In genomic region chr2:38740851-38741541, GRCh38 we compare ENCODE assay signal across 8 cellular contexts. TPM values are rescaled to one million over a fixed set of nuclear protein-coding genes. Genes with fewer than 3 reads are reported as not detected.
A peak's percentile ranks its signal among the peaks of the same experiment; 100 is the strongest.
DNase-seq lines count a peak whose midpoint lies in the region; ATAC-seq and TF ChIP-seq lines count a peak whose summit lies in the region.

No MANE protein-coding gene starts in this region.

- ATAC-seq in right lobe of liver (peak; percentile 55 to 71 (median 66)), upper lobe of right lung (peak; percentile 32), HG03439 (IDR thresholded peaks at IDR 0.05; ENCODE audit: unreplicated experiment) (no peak)
- no peak for ATAC-seq in activated CD4-positive, CD25-positive, alpha-beta regulatory T cell treated with anti-CD3 and anti-CD28 coated beads, Interleukin-2, amount 50 U/mL, for 24 hours

- H3K9me2 ChIP-seq in OCI-LY7 (ENCODE audit: insufficient read depth, low read length): no peaks in the 10 kb centered on the region

- H3K27me3 ChIP-seq in right lobe of liver (no peaks in the 10 kb centered on the region), upper lobe of right lung (no peaks in the 10 kb centered on the region)

- H3K36me3 ChIP-seq in OCI-LY7 (ENCODE audit: insufficient read depth, low read length) (peaks cover 94% of the 10 kb centered on the region), right lobe of liver (peaks cover 0 to 36% (median 17%) of the 10 kb centered on the region in 4 donors), upper lobe of right lung (peaks cover 40% of the 10 kb centered on the region)

- no peak for TF ChIP-seq POLR2A in right lobe of liver (IDR thresholded peaks at IDR 0.05)

- H2AFZ ChIP-seq in OCI-LY7 (ENCODE audit: low read length): no peak overlapping the region

- H3K4me1 ChIP-seq in OCI-LY7 (ENCODE audit: insufficient read depth, low read length, poor library complexity, severe bottlenecking) (peaks cover 7% of the 10 kb centered on the region), right lobe of liver (peaks cover 0 to 55% (median 11%) of the 10 kb centered on the region in 4 donors), upper lobe of right lung (peaks cover 31% of the 10 kb centered on the region)

- peaks cover 14% of the 10 kb centered on the region for H4K20me1 ChIP-seq in OCI-LY7 (ENCODE audit: insufficient read depth, low read length)

- H3K27ac ChIP-seq in OCI-LY7 (ENCODE audit: low read depth, low read length, poor library complexity, severe bottlenecking): peak overlapping the region; percentile 5
- peak overlapping the region in 1 of 3 donors; percentile 1 for H3K27ac ChIP-seq in right lobe of liver
- H3K27ac ChIP-seq in upper lobe of right lung: peak overlapping the region; percentile 21

- H3K4me2 ChIP-seq in OCI-LY7 (ENCODE audit: low read length): no peak overlapping the region

- intact Hi-C loops in OCI-LY7 (cut with micrococcal nuclease; ENCODE audit: unreplicated experiment) (loop anchor here (5.0 to 10.0 kb wide), 3 partner anchors 159 to 426 kb away; no protein-coding TSS in a partner anchor), right lobe of liver (cut with DNase I) (no loop called here), upper lobe of right lung (cut with DNase I) (no loop called here)

- DNase-seq in AG08396 (ENCODE audit: low spot score) (peak; percentile 32), GM13976 (ENCODE audit: low spot score) (no peak), OCI-LY7 (ENCODE audit: low spot score) (peak; percentile 55), right lobe of liver (no peak), upper lobe of right lung (no peak)
- DNase-seq in central memory CD4-positive, alpha-beta T cell: peak; percentile 55

- BruUV-seq in OCI-LY7 (replicated peaks; lab: Mats Ljungman, UMichigan): no TSS peak

- in situ Hi-C loops in GM13976 (cut with MboI; ENCODE audit: low sequenced_read_pairs, unreplicated experiment): loop anchor here (10.0 to 25.0 kb wide), 2 partner anchors 156 to 429 kb away; no protein-coding TSS in a partner anchor

- H3K9me3 ChIP-seq in OCI-LY7 (ENCODE audit: low read length): peaks cover 4% of the 10 kb centered on the region; the same call in 1 of the 2 replicates
- H3K9me3 ChIP-seq in right lobe of liver: no peaks in the 10 kb centered on the region
- H3K9me3 ChIP-seq in upper lobe of right lung: no peaks in the 10 kb centered on the region

- 55% methylated on average over 11 of the region's 11 CpGs for WGBS in right lobe of liver (ENCODE audit: insufficient coverage, low coverage, low lambda C conversion rate, missing lambda C conversion rate)

- peaks cover 32% of the 10 kb centered on the region; the same call in 1 of the 2 replicates for H3K79me2 ChIP-seq in OCI-LY7 (ENCODE audit: insufficient read depth, low read depth, low read length)

- H3K4me3 ChIP-seq in OCI-LY7 (ENCODE audit: low read depth, low read length, poor library complexity, severe bottlenecking) (no peak overlapping the region), right lobe of liver (no peak overlapping the region), upper lobe of right lung (no peak overlapping the region)

- peak; percentile 6 for TF ChIP-seq CTCF in GM13976 (IDR thresholded peaks at IDR 0.05; ENCODE audit: borderline replicate concordance, control extremely low read depth, extremely low read depth, insufficient read depth, missing control alignments)
- peak; percentile 88 for TF ChIP-seq CTCF in OCI-LY7 (conservative IDR thresholded peaks at IDR 0.05; ENCODE audit: low read length)
- TF ChIP-seq CTCF in right lobe of liver (IDR thresholded peaks at IDR 0.05): peak; percentile 60 to 73 (median 66)
- TF ChIP-seq CTCF in upper lobe of right lung (IDR thresholded peaks at IDR 0.05): peak; percentile 64

- CTCF ChIA-PET in OCI-LY7 (lab: Charles Lee; ENCODE audit: unreplicated experiment): no interaction called here

- POLR2A ChIA-PET in OCI-LY7 (lab: Charles Lee): interaction anchor here (4.6 kb wide), 1 partner anchor 10 kb away, joined by 23 read pairs; the partner anchor contains the start of gene SRSF7

RNA-seq across cellular contexts. Expression of gene SRSF7, which starts 10.2 kb away (rescaled TPM):
- total RNA-seq in OCI-LY7 (2014; rRNA removed; shearing (Covaris generic)): 316 and 337 TPM in 2 replicates
- total RNA-seq in OCI-LY7 (2022) (278 and 320 TPM in 2 replicates), right lobe of liver (10 to 100 TPM; 33.5 to 57.4 (median 44.4) TPM), upper lobe of right lung (112 TPM)

RNA-seq across cellular contexts. Expression of gene GEMIN6, which starts 37.0 kb away (rescaled TPM):
- total RNA-seq in OCI-LY7 (2014; rRNA removed; shearing (Covaris generic)): 11.7 and 16.5 TPM in 2 replicates
- total RNA-seq in OCI-LY7 (2022) (26.0 and 26.6 TPM in 2 replicates), right lobe of liver (10 to 100 TPM in 1 of 6 experiments, 1 to 10 TPM in 5; 5.8 to 10.5 (median 7.3) TPM), upper lobe of right lung (10.6 TPM)

Comparison
In these comparisons a context has a peak if more than half of its experiments do, and no peak if none do; other contexts are left out.
1. DNase-seq: peak in AG08396 (single experiment), OCI-LY7 (single experiment) and central memory CD4-positive, alpha-beta T cell (single experiment); none in GM13976 (single experiment), right lobe of liver (0 of 3) and upper lobe of right lung (single experiment).
2. CTCF ChIP-seq: peak in every context shown above with its lines; median percentile 88 in OCI-LY7; 66 in right lobe of liver; 64 in upper lobe of right lung; 6 in GM13976.
3. ATAC-seq: peak in right lobe of liver (4 of 4) and upper lobe of right lung (single experiment); none in activated CD4-positive, CD25-positive, alpha-beta regulatory T cell treated with anti-CD3 and anti-CD28 coated beads, Interleukin-2, amount 50 U/mL, for 24 hours (0 of 2) and HG03439 (single experiment).